ENCODE assay signal across 16 cellular contexts in genomic region chr4:6516762-6517161, GRCh38. TPM values are rescaled to one million over a fixed set of nuclear protein-coding genes. Genes with fewer than 3 reads are reported as not detected.
DNase-seq lines count a peak whose midpoint lies in the region; ATAC-seq and TF ChIP-seq lines count a peak whose summit lies in the region.
"Had no signal": no experiment of that assay in that cellular context is flagged by ENCODE, and none has a peak within 500 bp of the region (broad histone marks: within the 10 kb centered on the region; RNA-seq: fewer than 3 reads in every experiment).

No MANE protein-coding gene starts in this region.

- no peak for ATAC-seq in CD4-positive, alpha-beta T cell (ENCODE audit: poor library complexity)

- no peaks in the 10 kb centered on the region for H3K27me3 ChIP-seq in right atrium auricular region
- H3K27me3 ChIP-seq in CD4-positive, alpha-beta T cell (ENCODE audit: control insufficient read depth, insufficient read depth, low read length), result no peaks in the 10 kb centered on the region
- H3K27me3 ChIP-seq: SJCRH30 had no signal

- H3K36me3 ChIP-seq in right atrium auricular region, result no peaks in the 10 kb centered on the region
- H3K36me3 ChIP-seq: SJCRH30 had no signal

- no peak overlapping the region for H3K4me3 Mint-ChIP-seq in CD4-positive, alpha-beta T cell

- H3K9me3 Mint-ChIP-seq in CD4-positive, alpha-beta T cell, result no peaks in the 10 kb centered on the region

- no peak overlapping the region for H3K4me3 ChIP-seq in right atrium auricular region
- H3K4me3 ChIP-seq: SJCRH30 had no signal

- CTCF ChIA-PET in CD4-positive, alpha-beta T cell (lab: Charles Lee), result no interaction called here

- DNase-seq in EH (ENCODE audit: low read depth), result peak; percentile 7
- peak in 37 of 42 donors; percentile 13 to 88 (median 63) for DNase-seq in head of caudate nucleus
- DNase-seq in right atrium auricular region (ENCODE audit: low spot score), result no peak
- DNase-seq in posterior cingulate gyrus, result peak in 6 of 10 donors; percentile 42 to 93 (median 78)
- DNase-seq in NK-92 treated with Interleukin-12 subunit alpha and Interleukin-12 subunit beta, amount 100 ng/mL, for 24 hours (lab: John Stamatoyannopoulos, UW), result no peak
- no peak for DNase-seq in effector CD8-positive, alpha-beta T cell (lab: John Stamatoyannopoulos, UW)
- DNase-seq in amniotic stem cell (lab: John Stamatoyannopoulos, UW), result no peak
- no peak for DNase-seq in CD4-positive, alpha-beta T cell
- DNase-seq: COR-L47, EL, NCI-H187 treated with DMSO at 0.1 percent for 48 hours, NCI-H69, RPMI8226, SJCRH30 had no signal

- H3K36me3 Mint-ChIP-seq in CD4-positive, alpha-beta T cell (ENCODE audit: low read depth), result no peaks in the 10 kb centered on the region

- TF ChIP-seq CTCF in right atrium auricular region (IDR thresholded peaks at IDR 0.05), result no peak
- TF ChIP-seq CTCF in CD4-positive, alpha-beta T cell (IDR thresholded peaks at IDR 0.05), result no peak

- H3K9me3 ChIP-seq in right atrium auricular region, result peaks cover 0 to 5% of the 10 kb centered on the region in 2 donors
- no peaks in the 10 kb centered on the region for H3K9me3 ChIP-seq in CD4-positive, alpha-beta T cell (ENCODE audit: control insufficient read depth, low read length)

- H3K27me3 Mint-ChIP-seq in CD4-positive, alpha-beta T cell, result peaks cover 24% of the 10 kb centered on the region

- no peaks in the 10 kb centered on the region for H3K4me1 ChIP-seq in right atrium auricular region
- H3K4me1 ChIP-seq: SJCRH30 had no signal

- H3K4me1 Mint-ChIP-seq in CD4-positive, alpha-beta T cell (ENCODE audit: low read depth), result no peaks in the 10 kb centered on the region

- intact Hi-C loops in head of caudate nucleus (cut with DNase I) (no loop called here), posterior cingulate gyrus (cut with DNase I) (no loop called here)
- intact Hi-C loops in CD4-positive, alpha-beta T cell (cut with DNase I, micrococcal nuclease), result no loop called here

- peak overlapping the region; percentile 53 to 68 for H3K27ac ChIP-seq in right atrium auricular region
- H3K27ac ChIP-seq in CD4-positive, alpha-beta T cell (ENCODE audit: low read depth, low read length), result no peak overlapping the region
- H3K27ac ChIP-seq: C4-2B, KMS-11, SJCRH30 had no signal

- H3K27ac Mint-ChIP-seq in CD4-positive, alpha-beta T cell, result no peak overlapping the region

- POLR2A ChIA-PET in CD4-positive, alpha-beta T cell (lab: Charles Lee), result no interaction called here

RNA-seq across cellular contexts. Expression of gene PPP2R2C, which starts 44.3 kb away (rescaled TPM):
- total RNA-seq in right atrium auricular region, result 1 to 10 TPM; 4.6 to 5.7 TPM
- total RNA-seq in CD4-positive, alpha-beta T cell, result not detected
- total RNA-seq: SJCRH30 had no signal

RNA-seq across cellular contexts. Expression of gene MAN2B2, which starts 58.2 kb away (rescaled TPM):
- total RNA-seq in right atrium auricular region, result 10 to 100 TPM; 23.7 to 25.5 TPM
- total RNA-seq in CD4-positive, alpha-beta T cell, result 10 to 100 TPM; 25.9 to 28.5 TPM

Comparison
In these comparisons a context has a peak if more than half of its experiments do, and no peak if none do; other contexts are left out.
1. DNase-seq: peak in EH (single experiment), head of caudate nucleus (37 of 42) and posterior cingulate gyrus (6 of 10); none in right atrium auricular region (single experiment), NK-92 treated with Interleukin-12 subunit alpha and Interleukin-12 subunit beta, amount 100 ng/mL, for 24 hours (single experiment), effector CD8-positive, alpha-beta T cell (single experiment), amniotic stem cell (single experiment) and CD4-positive, alpha-beta T cell (0 of 10).
2. RNA of gene PPP2R2C, which starts 44.3 kb away (total RNA-seq): 4.6 to 5.7 TPM in right atrium auricular region; not detected in CD4-positive, alpha-beta T cell; every median in the first group is over 4 times any median in the second.